Comparison of ENCODE assay signal across 8 cellular contexts in the genomic region with DNA sequence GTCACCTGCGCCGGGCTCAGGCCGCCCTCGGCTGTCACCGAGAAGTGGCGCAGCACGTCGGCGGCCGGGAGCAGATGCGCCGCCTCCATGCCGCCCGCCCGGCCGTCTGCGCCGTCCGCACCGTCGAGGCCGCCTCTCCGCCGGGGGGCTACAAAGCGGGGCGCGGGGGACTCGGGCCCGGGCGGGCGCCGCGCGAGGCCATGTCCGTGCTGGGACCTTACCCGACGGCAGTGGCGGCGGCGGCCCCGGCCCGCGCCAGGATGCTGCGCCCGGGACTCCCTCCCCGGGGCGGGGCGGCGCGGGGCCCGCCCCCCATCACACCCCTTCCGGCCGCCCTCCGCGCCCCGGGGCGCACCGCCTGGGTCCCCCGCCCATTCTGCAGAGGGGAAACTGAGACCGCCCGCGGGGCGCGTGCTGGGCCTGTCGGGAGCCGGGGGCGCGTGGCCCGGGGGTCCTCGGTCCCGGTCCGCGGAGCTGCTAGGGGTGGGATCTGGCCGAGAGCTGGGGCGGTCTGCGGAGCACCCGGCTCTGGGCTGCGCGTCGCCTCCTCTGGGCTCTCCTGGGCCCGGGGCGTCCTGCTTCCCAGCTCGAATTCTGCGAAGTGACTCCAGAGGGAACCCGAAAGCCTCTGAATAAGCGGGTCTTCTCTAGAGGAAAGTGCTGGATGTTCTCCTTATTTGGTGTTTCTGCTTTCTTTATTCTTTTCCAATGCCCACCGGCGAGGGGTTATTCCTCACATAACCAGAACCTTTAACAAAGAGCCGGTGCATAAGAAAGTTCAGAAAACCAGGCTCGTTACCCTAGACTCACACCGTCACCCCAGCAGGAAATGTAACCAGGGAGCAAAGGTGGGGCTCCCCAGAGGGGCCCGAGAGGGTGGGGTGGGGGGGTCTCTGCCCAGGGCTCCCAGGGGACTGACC. TPM values are rescaled to one million over a fixed set of nuclear protein-coding genes. Genes with fewer than 3 reads are reported as not detected.
DNase-seq lines count a peak whose midpoint lies in the region; ATAC-seq, FAIRE-seq and TF ChIP-seq lines count a peak whose summit lies in the region.

A gene (minus strand): TSS at position 235 of the 920 bp plus-strand sequence. CDS start 146 bp downstream, at position 89.

- H2BK12ac ChIP-seq in mesenchymal stem cell (ENCODE audit: low read length in 2 of 2) = peak within 1 kb of the TSS in 1 of 2 experiments; percentile 70

- FAIRE-seq in bronchial epithelial cell (lab: Jason Lieb, UNC) = no peak

- H3K4me3 ChIP-seq in WI38 (ENCODE audit: low read depth, low read length) (peak within 1 kb of the TSS; percentile 54), bronchial epithelial cell (ENCODE audit: low read depth, low read length) (peak within 1 kb of the TSS; percentile 36), mesenchymal stem cell (ENCODE audit: insufficient read depth in 1 of 2, low read depth in 1 of 2, low read length in 2 of 2) (peak within 1 kb of the TSS; percentile 43 to 49)

- H3K4me2 ChIP-seq in mesenchymal stem cell (ENCODE audit: low read length, poor library complexity, severe bottlenecking) = peak within 1 kb of the TSS; percentile 29

- H3K14ac ChIP-seq in mesenchymal stem cell (ENCODE audit: low read length in 2 of 2) = no peak within 1 kb of the TSS

- no peaks in the 10 kb centered on the region for H3K9me3 ChIP-seq in mesenchymal stem cell (ENCODE audit: control insufficient read depth, low read length)

- peaks cover 18% of the 10 kb centered on the region for H3K4me1 ChIP-seq in mesenchymal stem cell (ENCODE audit: control insufficient read depth, insufficient read depth, low read depth, low read length)

- peak within 1 kb of the TSS; percentile 78 for H2AFZ ChIP-seq in mesenchymal stem cell (ENCODE audit: low read depth, low read length)

- H2BK5ac ChIP-seq in mesenchymal stem cell (ENCODE audit: low read depth, low read length, poor library complexity, severe bottlenecking) = no peak within 1 kb of the TSS

- H3K18ac ChIP-seq in mesenchymal stem cell (ENCODE audit: low read depth in 1 of 2, low read length in 2 of 2) = peak within 1 kb of the TSS; percentile 48 to 55

- H2BK120ac ChIP-seq in mesenchymal stem cell (ENCODE audit: low read depth, low read length) = no peak within 1 kb of the TSS

- H2AK5ac ChIP-seq in mesenchymal stem cell (ENCODE audit: low read length, severe bottlenecking) = no peak within 1 kb of the TSS

- TF ChIP-seq CTCF in WI38 (IDR thresholded peaks at IDR 0.05; ENCODE audit: low read depth, low read length) (no peak), bronchial epithelial cell (IDR thresholded peaks at IDR 0.05; ENCODE audit: insufficient read depth, low read length, severe bottlenecking) (no peak)

- H3K27ac ChIP-seq in mesenchymal stem cell (ENCODE audit: low read length, poor library complexity, severe bottlenecking) = no peak within 1 kb of the TSS

- ATAC-seq in GM18867 (IDR thresholded peaks at IDR 0.05; ENCODE audit: unreplicated experiment) = peak; percentile 56
- ATAC-seq in HG03442 (IDR thresholded peaks at IDR 0.05; ENCODE audit: unreplicated experiment) = peak; percentile 39

- no peak within 1 kb of the TSS for H3K9ac ChIP-seq in mesenchymal stem cell (ENCODE audit: low read length)

- peak within 1 kb of the TSS in 1 of 2 experiments; percentile 54 for H3K4ac ChIP-seq in mesenchymal stem cell (ENCODE audit: low read depth in 1 of 2, low read length in 2 of 2)

- peak within 1 kb of the TSS; percentile 62 for H4K8ac ChIP-seq in mesenchymal stem cell (ENCODE audit: low read length)

- peak within 1 kb of the TSS; percentile 15 for H2BK15ac ChIP-seq in mesenchymal stem cell (ENCODE audit: low read depth, poor library complexity, severe bottlenecking)

- WGBS in mesenchymal stem cell = 5% methylated on average over 55 of the region's 92 CpGs

- no peak within 1 kb of the TSS for H4K91ac ChIP-seq in mesenchymal stem cell (ENCODE audit: low read length)

- DNase-seq in 8988T (peak; percentile 70), bronchial epithelial cell (ENCODE audit: low read depth) (no peak), mesenchymal stem cell (peak; percentile 29), dedifferentiated amniotic fluid mesenchymal stem cell (ENCODE audit: extremely low spot score) (no peak)
- DNase-seq in stimulated activated CD8-positive, alpha-beta memory T cell treated with anti-CD3 and anti-CD28 coated beads, Interleukin-7, amount 100 ng/mL, for 24 hours (ENCODE audit: low read depth) = peak; percentile 37

- no peaks in the 10 kb centered on the region for H3K36me3 ChIP-seq in bronchial epithelial cell (ENCODE audit: control insufficient read depth, insufficient read depth, low read length)
- no peaks in the 10 kb centered on the region for H3K36me3 ChIP-seq in mesenchymal stem cell (ENCODE audit: control insufficient read depth in 1 of 2, insufficient read depth in 2 of 2, low read depth in 1 of 2, low read length in 2 of 2)

- peaks cover 12% of the 10 kb centered on the region for H3K27me3 ChIP-seq in bronchial epithelial cell (ENCODE audit: control insufficient read depth, insufficient read depth, low read length)
- H3K27me3 ChIP-seq in mesenchymal stem cell (ENCODE audit: control insufficient read depth in 1 of 2, insufficient read depth in 1 of 2, low read length in 2 of 2) = peaks cover 57 to 70% of the 10 kb centered on the region in 2 experiments

- peak within 1 kb of the TSS in 1 of 2 experiments; percentile 56 for H3K23ac ChIP-seq in mesenchymal stem cell (ENCODE audit: low read length in 2 of 2)

- H3K79me1 ChIP-seq in mesenchymal stem cell (replicated peaks; ENCODE audit: low read length, poor library complexity, severe bottlenecking) = no peaks in the 10 kb centered on the region

RNA-seq across cellular contexts. Expression of the gene that starts here (rescaled TPM):
- total RNA-seq in bronchial epithelial cell = under 0.01 and 0.13 TPM in 2 replicates
- polyA plus RNA-seq in mesenchymal stem cell (2013, experiment 1 of 2) = 1.7 TPM
- 1.5 TPM for polyA plus RNA-seq in mesenchymal stem cell (2013, experiment 2 of 2)

Comparison
In these comparisons a context has a peak if more than half of its experiments do, and no peak if none do; other contexts are left out.
1. DNase-seq: peak in 8988T (single experiment), mesenchymal stem cell (single experiment) and stimulated activated CD8-positive, alpha-beta memory T cell treated with anti-CD3 and anti-CD28 coated beads, Interleukin-7, amount 100 ng/mL, for 24 hours (single experiment); none in bronchial epithelial cell (single experiment) and dedifferentiated amniotic fluid mesenchymal stem cell (single experiment).
2. Peak in every context shown above with its lines, with median percentiles within 50 percentile points of each other: H3K4me3 ChIP-seq.